ENCODE assay signal across 8 cellular contexts in genomic region chr6:37171141-37171969, GRCh38. TPM values are rescaled to one million over a fixed set of nuclear protein-coding genes. Genes with fewer than 3 reads are reported as not detected.
DNase-seq lines count a peak whose midpoint lies in the region; ATAC-seq lines count a peak whose summit lies in the region.

No MANE protein-coding gene starts in this region.

- H3K36me3 ChIP-seq in mesodermal cell (ENCODE audit: control insufficient read depth, insufficient read depth, low read length) (peaks cover 46% of the 10 kb centered on the region), subcutaneous abdominal adipose tissue (ENCODE audit: control insufficient read depth in 5 of 5, insufficient read depth in 5 of 5, low read length in 5 of 5) (peaks cover 17 to 39% (median 35%) of the 10 kb centered on the region in 5 donors)

- H3K9ac ChIP-seq in subcutaneous abdominal adipose tissue (ENCODE audit: low read length in 5 of 5) = peak overlapping the region; percentile 77 to 97 (median 95)

- no peaks in the 10 kb centered on the region for H3K9me3 ChIP-seq in mesodermal cell (ENCODE audit: control insufficient read depth, low read length)
- no peaks in the 10 kb centered on the region for H3K9me3 ChIP-seq in subcutaneous abdominal adipose tissue (ENCODE audit: control insufficient read depth in 5 of 5, low read length in 5 of 5)

- H3K4me3 ChIP-seq in mesodermal cell (ENCODE audit: extremely low read depth, insufficient read depth, low read length, poor library complexity, severe bottlenecking) (peak overlapping the region; percentile 99), subcutaneous abdominal adipose tissue (ENCODE audit: low read depth in 1 of 5, low read length in 5 of 5) (peak overlapping the region; percentile 91 to 98 (median 94))

- WGBS in mesodermal cell (ENCODE audit: insufficient coverage in 2 of 2), 2 experiments = 0 to 1% methylated on average over 36 to 48 of the region's 48 CpGs

- H3K27ac ChIP-seq in mesodermal cell (ENCODE audit: low read depth, low read length, severe bottlenecking) (peak overlapping the region; percentile 72), subcutaneous abdominal adipose tissue (ENCODE audit: low read depth, low read length) (peak overlapping the region; percentile 96)

- ATAC-seq in GM21576 (IDR thresholded peaks at IDR 0.05; ENCODE audit: unreplicated experiment) (no peak), HG03565 (IDR thresholded peaks at IDR 0.05; ENCODE audit: unreplicated experiment) (no peak)

- peaks cover 21% of the 10 kb centered on the region for H3K4me1 ChIP-seq in mesodermal cell (ENCODE audit: control insufficient read depth, insufficient read depth, low read length, poor library complexity, severe bottlenecking)
- H3K4me1 ChIP-seq in subcutaneous abdominal adipose tissue (ENCODE audit: control insufficient read depth in 5 of 5, insufficient read depth in 5 of 5, low read length in 5 of 5) = peaks cover 7 to 61% (median 43%) of the 10 kb centered on the region in 5 donors

- no peaks in the 10 kb centered on the region for H3K27me3 ChIP-seq in subcutaneous abdominal adipose tissue (ENCODE audit: control insufficient read depth in 5 of 5, insufficient read depth in 4 of 5, low read length in 5 of 5)

- DNase-seq in C1 segment of cervical spinal cord (lab: John Stamatoyannopoulos, UW) (peak in 12 of 14 donors; percentile 22 to 77 (median 53)), HT1080 (ENCODE audit: low read depth) (peak; percentile 12)
- peak; percentile 61 for DNase-seq in activated CD4-positive, CD25-positive, alpha-beta regulatory T cell treated with anti-CD3 and anti-CD28 coated beads, Interleukin-2, amount 50 U/mL, for 72 hours
- peak; percentile 19 for DNase-seq in effector CD4-positive, alpha-beta T cell

RNA-seq across cellular contexts. Expression of gene PIM1, which starts 1.4 kb away (rescaled TPM):
- 9.3 and 10.9 TPM in 2 replicates for total RNA-seq in HT1080 (2014; rRNA removed; shearing (Covaris generic))
- polyA plus RNA-seq in HT1080 (2015; cell fraction: cytosol; rRNA removed) = 15.7 and 17.7 TPM in 2 replicates
- polyA plus RNA-seq in HT1080 (2015; cell fraction: nucleus; rRNA removed) = 17.6 and 21.2 TPM in 2 replicates
- 44.5 TPM for polyA plus RNA-seq in mesodermal cell (2013, experiment 1 of 2)
- polyA plus RNA-seq in mesodermal cell (2013, experiment 2 of 2) = 33.2 TPM
